Comparison of ENCODE assay signal across 12 cellular contexts in genomic region chr12:68638721-68639395, GRCh38. TPM values are rescaled to one million over a fixed set of nuclear protein-coding genes. Genes with fewer than 3 reads are reported as not detected.
DNase-seq lines count a peak whose midpoint lies in the region; ATAC-seq and TF ChIP-seq lines count a peak whose summit lies in the region.
"Had no signal": no experiment of that assay in that cellular context is flagged by ENCODE, and none has a peak within 500 bp of the region (broad histone marks: within the 10 kb centered on the region; RNA-seq: fewer than 3 reads in every experiment).

No MANE protein-coding gene starts in this region.

- H3K36me3 Mint-ChIP-seq in T-cell, result peaks cover 15% of the 10 kb centered on the region

- no peaks in the 10 kb centered on the region for H3K36me3 ChIP-seq in cardiac muscle cell
- H3K36me3 ChIP-seq: ovary had no signal

- intact Hi-C loops in Right ventricle myocardium inferior (cut with DNase I), result no loop called here

- peak overlapping the region; percentile 61 to 73 for H3K27ac Mint-ChIP-seq in T-cell

- POLR2A ChIA-PET in T-cell (lab: Charles Lee), result interaction anchor here (0.5 to 1.1 kb wide), 7 partner anchors 9 to 47 kb away, joined by 3 to 14 read pairs (median 3); no protein-coding TSS in a partner anchor

- no peaks in the 10 kb centered on the region for H3K9me3 ChIP-seq in cardiac muscle cell (ENCODE audit: low read depth)
- H3K9me3 ChIP-seq: ovary had no signal

- H3K27me3 Mint-ChIP-seq in T-cell, result no peaks in the 10 kb centered on the region

- H3K27ac ChIP-seq in cardiac muscle cell, result peak overlapping the region; percentile 42
- H3K27ac ChIP-seq: ovary had no signal

- H3K4me3 Mint-ChIP-seq in T-cell, result peak overlapping the region; percentile 34 to 51 (median 44)
- H3K4me3 Mint-ChIP-seq: activated T-helper 1 cell treated with anti-CD3 and anti-CD28 coated beads, Interleukin-12 subunit alpha, Interleukin-12 subunit beta, Interleukin-2, Interleukin-4 antibody, amounts not matched to agents 30 ng/mL and 10 ng/mL and 1 ng/mL, durations not matched to agents 14 hours and 24 hours and 36 hours had no signal

- H3K4me1 Mint-ChIP-seq in T-cell, result peaks cover 92 to 95% (median 93%) of the 10 kb centered on the region in 3 donors

- DNase-seq in cardiac muscle cell (ENCODE audit: low read depth in 1 of 2, low spot score in 1 of 2), result no peak
- DNase-seq in Right ventricle myocardium inferior (ENCODE audit: missing footprints), result no peak
- DNase-seq in T-cell, result no peak
- peak; percentile 39 for DNase-seq in glomerular visceral epithelial cell (ENCODE audit: extremely low spot score)
- no peak for DNase-seq in SK-N-DZ (ENCODE audit: low spot score)
- no peak for DNase-seq in hypothalamus (lab: John Stamatoyannopoulos, UW)
- no peak for DNase-seq in medulla oblongata (ENCODE audit: extremely low spot score)
- DNase-seq: MV-4-11, ovary had no signal

- no peak for TF ChIP-seq CTCF in cardiac muscle cell (IDR thresholded peaks at IDR 0.05; ENCODE audit: low read depth, low read length)

- H3K4me1 ChIP-seq in cardiac muscle cell (ENCODE audit: low read depth), result no peaks in the 10 kb centered on the region

- CTCF ChIA-PET in T-cell (lab: Charles Lee), result interaction anchor here in 1 of 2 donors (0.6 to 0.7 kb wide), 3 partner anchors 26 to 312 kb away, joined by 3 to 4 read pairs (median 3); no protein-coding TSS in a partner anchor

- ATAC-seq in Right ventricle myocardium inferior, result no peak
- ATAC-seq in T-cell (replicated peaks in 1 of 4), result no peak
- no peak for ATAC-seq in HG03457 (IDR thresholded peaks at IDR 0.05; ENCODE audit: unreplicated experiment)
- ATAC-seq: activated CD4-positive, CD25-positive, alpha-beta regulatory T cell treated with anti-CD3 and anti-CD28 coated beads, Interleukin-2, amount 50 U/mL, for 24 hours had no signal

- H3K4me3 ChIP-seq in cardiac muscle cell, result no peak overlapping the region
- H3K4me3 ChIP-seq: ovary had no signal

- H3K9me3 Mint-ChIP-seq in T-cell, result no peaks in the 10 kb centered on the region
- H3K9me3 Mint-ChIP-seq: activated T-helper 1 cell treated with anti-CD3 and anti-CD28 coated beads, Interleukin-12 subunit alpha, Interleukin-12 subunit beta, Interleukin-2, Interleukin-4 antibody, amounts not matched to agents 30 ng/mL and 10 ng/mL and 1 ng/mL, durations not matched to agents 14 hours and 24 hours and 36 hours had no signal

- H3K27me3 ChIP-seq in cardiac muscle cell, result no peaks in the 10 kb centered on the region
- H3K27me3 ChIP-seq: ovary had no signal

RNA-seq across cellular contexts. Expression of gene RAP1B, which starts 28.2 kb away (rescaled TPM):
- total RNA-seq in cardiac muscle cell (128 and 148 TPM in 2 replicates), Right ventricle myocardium inferior (51.8 TPM), T-cell (100 to 1,000 TPM; 163 to 290 (median 170) TPM)
- polyA plus RNA-seq in cardiac muscle cell, result 79.9 and 96.1 TPM in 2 replicates
- 102 and 109 TPM in 2 replicates for polyA plus RNA-seq in SK-N-DZ (2014; cell fraction: cytosol; rRNA removed)
- 60.3 and 69.9 TPM in 2 replicates for polyA plus RNA-seq in SK-N-DZ (2014; cell fraction: nucleus; rRNA removed)

RNA-seq across cellular contexts. Expression of gene NUP107, which starts 47.9 kb away (rescaled TPM):
- total RNA-seq in cardiac muscle cell (28.1 and 33.4 TPM in 2 replicates), Right ventricle myocardium inferior (19.1 TPM), T-cell (10 to 100 TPM; 38.4 to 67.5 (median 50.7) TPM)
- 53.9 and 69.5 TPM in 2 replicates for polyA plus RNA-seq in cardiac muscle cell
- 114 and 180 TPM in 2 replicates for polyA plus RNA-seq in SK-N-DZ (2014; cell fraction: cytosol; rRNA removed)
- polyA plus RNA-seq in SK-N-DZ (2014; cell fraction: nucleus; rRNA removed), result 164 and 168 TPM in 2 replicates
